In the genomic region with DNA sequence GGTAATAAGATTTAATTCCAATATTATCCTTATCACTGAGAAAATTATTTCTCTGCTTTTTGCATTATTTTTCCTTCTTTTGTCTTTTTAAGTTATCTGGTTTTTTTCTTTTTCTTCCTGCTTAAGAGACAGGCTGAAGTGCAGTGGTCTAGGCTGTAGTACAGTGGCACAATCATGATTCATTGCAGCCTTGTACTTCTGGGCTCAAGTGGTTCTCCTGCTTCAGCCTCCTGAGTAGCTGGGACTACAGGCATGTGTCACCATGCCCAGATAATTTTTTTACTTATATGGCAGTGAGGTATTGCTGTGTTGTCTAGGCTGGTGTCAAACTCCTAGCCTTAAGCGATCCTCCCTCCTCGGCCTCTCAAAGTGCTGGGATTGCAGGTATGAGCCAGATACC, we compare ENCODE assay signal across 13 cellular contexts.
DNase-seq lines count a peak whose midpoint lies in the region; ATAC-seq and TF ChIP-seq lines count a peak whose summit lies in the region.
"Had no signal": no experiment of that assay in that cellular context is flagged by ENCODE, and none has a peak within 500 bp of the region (broad histone marks: within the 10 kb centered on the region; RNA-seq: fewer than 3 reads in every experiment).

No MANE protein-coding gene starts in this region.

- H3K4me3 ChIP-seq in dorsolateral prefrontal cortex: no peak overlapping the region
- no peak overlapping the region for H3K4me3 ChIP-seq in mesenchymal stem cell (ENCODE audit: insufficient read depth in 1 of 2, low read depth in 1 of 2, low read length in 2 of 2)
- H3K4me3 ChIP-seq: HAP-1 had no signal

- TF ChIP-seq CTCF in dorsolateral prefrontal cortex (IDR thresholded peaks at IDR 0.05 in 54 of 56, conservative IDR thresholded peaks at IDR 0.05 in 2 of 56; ENCODE audit: low read depth in 1 of 56, partially characterized antibody in 56 of 56) (no peak), GM20000 (IDR thresholded peaks at IDR 0.05; ENCODE audit: extremely low read depth, missing control alignments) (no peak)

- H3K79me1 ChIP-seq in mesenchymal stem cell (replicated peaks; ENCODE audit: low read length, poor library complexity, severe bottlenecking): peaks cover 4% of the 10 kb centered on the region

- intact Hi-C loops in dorsolateral prefrontal cortex (cut with DNase I): no loop called here

- H3K4me1 ChIP-seq in mesenchymal stem cell (ENCODE audit: control insufficient read depth, insufficient read depth, low read depth, low read length): no peaks in the 10 kb centered on the region
- H3K4me1 ChIP-seq: BE2C had no signal

- H3K36me3 Mint-ChIP-seq in activated naive CD8-positive, alpha-beta T cell treated with anti-CD3 and anti-CD28 coated beads for 36 hours: peaks cover 17% of the 10 kb centered on the region
- H3K36me3 Mint-ChIP-seq in activated naive CD8-positive, alpha-beta T cell treated with anti-CD3 and anti-CD28 coated beads, Interleukin-2, amount 50 U/mL, for 24 hours (ENCODE audit: low read depth): peaks cover 4% of the 10 kb centered on the region

- 100% methylated on average over 2 of the region's 2 CpGs for WGBS in mesenchymal stem cell

- H3K4me2 ChIP-seq in mesenchymal stem cell (ENCODE audit: low read length, poor library complexity, severe bottlenecking): no peak overlapping the region

- H3K27ac Mint-ChIP-seq in activated naive CD8-positive, alpha-beta T cell treated with anti-CD3 and anti-CD28 coated beads for 36 hours: peak overlapping the region; percentile 25
- H3K27ac Mint-ChIP-seq in activated naive CD8-positive, alpha-beta T cell treated with anti-CD3 and anti-CD28 coated beads, Interleukin-2, amount 50 U/mL, for 24 hours: no peak overlapping the region
- H3K27ac Mint-ChIP-seq: CD4-positive, alpha-beta memory T cell had no signal

- no peak overlapping the region for H2AFZ ChIP-seq in mesenchymal stem cell (ENCODE audit: low read depth, low read length)

- H4K8ac ChIP-seq in mesenchymal stem cell (ENCODE audit: low read length): no peak overlapping the region

- no peak overlapping the region for H2BK5ac ChIP-seq in mesenchymal stem cell (ENCODE audit: low read depth, low read length, poor library complexity, severe bottlenecking)

- DNase-seq in activated naive CD8-positive, alpha-beta T cell treated with anti-CD3 and anti-CD28 coated beads for 36 hours: no peak
- no peak for DNase-seq in activated naive CD8-positive, alpha-beta T cell treated with anti-CD3 and anti-CD28 coated beads, Interleukin-2, amount 50 U/mL, for 24 hours
- DNase-seq in dorsolateral prefrontal cortex: no peak
- peak; percentile 55 for DNase-seq in mesenchymal stem cell
- no peak for DNase-seq in AML-193 (lab: John Stamatoyannopoulos, UW)
- no peak for DNase-seq in GM20000 (ENCODE audit: low spot score)
- DNase-seq in erythroblast (lab: John Stamatoyannopoulos, UW): no peak
- DNase-seq: BE2C; CD4-positive, alpha-beta memory T cell; DND-41; GDM1 had no signal

- no peak overlapping the region for H4K91ac ChIP-seq in mesenchymal stem cell (ENCODE audit: low read length)

- no peak overlapping the region for H2AK5ac ChIP-seq in mesenchymal stem cell (ENCODE audit: low read length, severe bottlenecking)

- no peak overlapping the region for H3K4ac ChIP-seq in mesenchymal stem cell (ENCODE audit: low read depth in 1 of 2, low read length in 2 of 2)

- no peak overlapping the region for H3K23ac ChIP-seq in mesenchymal stem cell (ENCODE audit: low read length in 2 of 2)

- peaks cover 3 to 43% of the 10 kb centered on the region in 2 experiments for H3K36me3 ChIP-seq in mesenchymal stem cell (ENCODE audit: control insufficient read depth in 1 of 2, insufficient read depth in 2 of 2, low read depth in 1 of 2, low read length in 2 of 2)
- H3K36me3 ChIP-seq: BE2C, HAP-1 had no signal

- H3K27me3 ChIP-seq in dorsolateral prefrontal cortex (no peaks in the 10 kb centered on the region), mesenchymal stem cell (ENCODE audit: control insufficient read depth in 1 of 2, insufficient read depth in 1 of 2, low read length in 2 of 2) (no peaks in the 10 kb centered on the region)
- H3K27me3 ChIP-seq: BE2C had no signal

- H3K18ac ChIP-seq in mesenchymal stem cell (ENCODE audit: low read depth in 1 of 2, low read length in 2 of 2): no peak overlapping the region

- H2BK15ac ChIP-seq in mesenchymal stem cell (ENCODE audit: low read depth, poor library complexity, severe bottlenecking): no peak overlapping the region

- H3K27me3 Mint-ChIP-seq in activated naive CD8-positive, alpha-beta T cell treated with anti-CD3 and anti-CD28 coated beads for 36 hours: no peaks in the 10 kb centered on the region
- H3K27me3 Mint-ChIP-seq in activated naive CD8-positive, alpha-beta T cell treated with anti-CD3 and anti-CD28 coated beads, Interleukin-2, amount 50 U/mL, for 24 hours: no peaks in the 10 kb centered on the region
- H3K27me3 Mint-ChIP-seq: CD4-positive, alpha-beta memory T cell had no signal

- no peak overlapping the region for H3K4me3 Mint-ChIP-seq in activated naive CD8-positive, alpha-beta T cell treated with anti-CD3 and anti-CD28 coated beads for 36 hours
- H3K4me3 Mint-ChIP-seq in activated naive CD8-positive, alpha-beta T cell treated with anti-CD3 and anti-CD28 coated beads, Interleukin-2, amount 50 U/mL, for 24 hours: no peak overlapping the region
- H3K4me3 Mint-ChIP-seq: CD4-positive, alpha-beta memory T cell had no signal

- H2BK120ac ChIP-seq in mesenchymal stem cell (ENCODE audit: low read depth, low read length): no peak overlapping the region

- peaks cover 18% of the 10 kb centered on the region for H3K4me1 Mint-ChIP-seq in activated naive CD8-positive, alpha-beta T cell treated with anti-CD3 and anti-CD28 coated beads for 36 hours
- H3K4me1 Mint-ChIP-seq in activated naive CD8-positive, alpha-beta T cell treated with anti-CD3 and anti-CD28 coated beads, Interleukin-2, amount 50 U/mL, for 24 hours: peaks cover 31% of the 10 kb centered on the region

- no peaks in the 10 kb centered on the region for H3K9me3 ChIP-seq in mesenchymal stem cell (ENCODE audit: control insufficient read depth, low read length)
- H3K9me3 ChIP-seq: BE2C, HAP-1 had no signal

- H3K9me3 Mint-ChIP-seq in activated naive CD8-positive, alpha-beta T cell treated with anti-CD3 and anti-CD28 coated beads for 36 hours: no peaks in the 10 kb centered on the region
- no peaks in the 10 kb centered on the region for H3K9me3 Mint-ChIP-seq in activated naive CD8-positive, alpha-beta T cell treated with anti-CD3 and anti-CD28 coated beads, Interleukin-2, amount 50 U/mL, for 24 hours

- no peak overlapping the region for H3K9ac ChIP-seq in mesenchymal stem cell (ENCODE audit: low read length)

- no peak overlapping the region for H3K14ac ChIP-seq in mesenchymal stem cell (ENCODE audit: low read length in 2 of 2)

- H3K27ac ChIP-seq in dorsolateral prefrontal cortex: peak overlapping the region in 32 of 59 donors; percentile 13 to 74 (median 44)
- no peak overlapping the region for H3K27ac ChIP-seq in mesenchymal stem cell (ENCODE audit: low read length, poor library complexity, severe bottlenecking)
- H3K27ac ChIP-seq: C4-2B had no signal

- no peak for ATAC-seq in activated naive CD8-positive, alpha-beta T cell treated with anti-CD3 and anti-CD28 coated beads, Interleukin-2, amount 50 U/mL, for 24 hours

- no peak overlapping the region for H2BK12ac ChIP-seq in mesenchymal stem cell (ENCODE audit: low read length in 2 of 2)

- TF ChIP-seq POLR2A in erythroblast (IDR thresholded peaks at IDR 0.05; ENCODE audit: low read length): no peak
